ENCODE assay signal across 8 cellular contexts in the genomic region with DNA sequence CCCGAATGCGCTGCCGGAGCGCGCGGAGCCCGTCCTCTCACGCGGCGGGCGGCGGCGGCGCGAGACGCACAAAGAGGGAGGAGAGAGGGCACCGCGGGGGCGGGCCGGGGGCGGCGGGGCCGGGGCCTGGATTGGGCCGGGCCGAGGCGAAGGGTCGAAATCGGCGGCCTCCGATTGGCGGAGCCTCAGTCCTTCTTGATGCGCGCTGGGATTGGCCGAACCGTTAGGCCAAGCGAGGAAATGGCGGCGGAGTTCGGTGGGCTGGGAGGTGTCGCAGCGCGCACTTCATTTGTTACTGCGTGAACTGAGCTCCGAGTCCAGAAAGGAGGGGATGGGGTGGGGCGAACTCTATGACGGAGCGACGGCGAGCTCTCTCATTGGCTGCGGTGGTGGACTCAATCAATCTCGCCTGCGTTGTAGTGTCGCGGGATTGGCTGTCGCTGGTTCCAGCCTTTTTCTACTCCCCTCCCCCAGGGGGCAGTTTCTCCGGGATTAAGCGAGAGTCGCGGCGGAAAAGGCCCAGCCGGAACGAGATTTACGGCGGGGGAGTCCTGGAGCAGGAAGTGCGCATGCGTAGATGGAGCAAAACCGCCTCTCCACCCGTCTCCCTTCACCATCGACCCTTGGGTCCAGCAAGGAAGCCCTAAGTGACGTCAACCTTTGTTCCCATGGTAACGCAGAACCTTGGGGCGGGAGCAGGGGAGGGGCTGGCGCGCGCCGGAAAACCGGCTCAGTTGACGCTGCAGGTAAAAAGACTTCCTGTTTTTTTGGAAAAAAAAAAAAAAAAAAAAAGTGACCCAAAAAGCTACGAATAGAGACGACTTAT. TPM values are rescaled to one million over a fixed set of nuclear protein-coding genes. Genes with fewer than 3 reads are reported as not detected.
DNase-seq lines count a peak whose midpoint lies in the region; ATAC-seq and TF ChIP-seq lines count a peak whose summit lies in the region.

A gene with protein sequence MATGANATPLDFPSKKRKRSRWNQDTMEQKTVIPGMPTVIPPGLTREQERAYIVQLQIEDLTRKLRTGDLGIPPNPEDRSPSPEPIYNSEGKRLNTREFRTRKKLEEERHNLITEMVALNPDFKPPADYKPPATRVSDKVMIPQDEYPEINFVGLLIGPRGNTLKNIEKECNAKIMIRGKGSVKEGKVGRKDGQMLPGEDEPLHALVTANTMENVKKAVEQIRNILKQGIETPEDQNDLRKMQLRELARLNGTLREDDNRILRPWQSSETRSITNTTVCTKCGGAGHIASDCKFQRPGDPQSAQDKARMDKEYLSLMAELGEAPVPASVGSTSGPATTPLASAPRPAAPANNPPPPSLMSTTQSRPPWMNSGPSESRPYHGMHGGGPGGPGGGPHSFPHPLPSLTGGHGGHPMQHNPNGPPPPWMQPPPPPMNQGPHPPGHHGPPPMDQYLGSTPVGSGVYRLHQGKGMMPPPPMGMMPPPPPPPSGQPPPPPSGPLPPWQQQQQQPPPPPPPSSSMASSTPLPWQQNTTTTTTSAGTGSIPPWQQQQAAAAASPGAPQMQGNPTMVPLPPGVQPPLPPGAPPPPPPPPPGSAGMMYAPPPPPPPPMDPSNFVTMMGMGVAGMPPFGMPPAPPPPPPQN (minus strand): TSS at position 70 of the 826 bp plus-strand sequence. CDS start 150 bp downstream, outside the sequence.

- no peaks in the 10 kb centered on the region for H3K27me3 ChIP-seq in prostate gland (replicated peaks; ENCODE audit: insufficient read depth)

- H3K36me3 ChIP-seq in prostate gland (peaks cover 8 to 20% of the 10 kb centered on the region in 2 donors), urinary bladder (ENCODE audit: insufficient read depth) (peaks cover 1% of the 10 kb centered on the region)

- no peaks in the 10 kb centered on the region for H3K27me3 Mint-ChIP-seq in T-helper 17 cell

- H3K4me1 ChIP-seq in prostate gland (replicated peaks) (peaks cover 7% of the 10 kb centered on the region), urinary bladder (ENCODE audit: insufficient read depth) (no peaks in the 10 kb centered on the region)

- intact Hi-C loops in left ventricle myocardium superior (cut with micrococcal nuclease) (no loop called here), prostate gland (cut with DNase I) (loop anchor here (5.0 kb wide), 1 partner anchor 36 kb away; a partner anchor contains a TSS)

- TF ChIP-seq POLR2A in prostate gland (IDR thresholded peaks at IDR 0.05), result peak; percentile 90

- DNase-seq in NCI-H1694 treated with DMSO at 0.1 percent for 48 hours (lab: John Stamatoyannopoulos, UW), result peak; percentile 98
- peak; percentile 95 to 99 (median 96) for DNase-seq in T-helper 17 cell
- DNase-seq in anterior cingulate cortex (lab: John Stamatoyannopoulos, UW), result peak; percentile 96 to 100 (median 99)
- peak; percentile 98 for DNase-seq in left ventricle myocardium superior
- DNase-seq in prostate gland (ENCODE audit: low spot score), result peak; percentile 100

- H3K9me3 ChIP-seq in T-helper 17 cell (ENCODE audit: control insufficient read depth, low read length, poor library complexity, severe bottlenecking), result no peaks in the 10 kb centered on the region
- H3K9me3 ChIP-seq in prostate gland, result no peaks in the 10 kb centered on the region

- peak within 1 kb of the TSS; percentile 99 to 100 for H3K27ac ChIP-seq in prostate gland
- peak within 1 kb of the TSS; percentile 99 for H3K27ac ChIP-seq in urinary bladder (ENCODE audit: low read depth)

- peaks cover 8% of the 10 kb centered on the region for H3K36me3 Mint-ChIP-seq in T-helper 17 cell (ENCODE audit: low read depth)

- WGBS in prostate gland, result under 1% methylated on average over 68 of the region's 80 CpGs
- under 1% methylated on average over 80 of the region's 80 CpGs for WGBS in urinary bladder

- ATAC-seq in GM18498 (IDR thresholded peaks at IDR 0.05; ENCODE audit: unreplicated experiment), result peak; percentile 79
- ATAC-seq in HG02885 (IDR thresholded peaks at IDR 0.05; ENCODE audit: poor library complexity, unreplicated experiment), result peak; percentile 79
- ATAC-seq in T-helper 17 cell, result peak; percentile 85
- ATAC-seq in left ventricle myocardium superior, result peak; percentile 94

- peak within 1 kb of the TSS; percentile 99 to 100 for H3K4me3 ChIP-seq in prostate gland
- peak within 1 kb of the TSS; percentile 100 for H3K4me3 ChIP-seq in urinary bladder (ENCODE audit: low read depth, low read length)

- peak in 3 of 4 experiments; percentile 26 to 68 (median 46) for TF ChIP-seq CTCF in prostate gland (IDR thresholded peaks at IDR 0.05)

- peaks cover 52% of the 10 kb centered on the region for H3K4me1 Mint-ChIP-seq in T-helper 17 cell

- H3K27ac Mint-ChIP-seq in T-helper 17 cell, result peak within 1 kb of the TSS; percentile 100

- H3K4me3 Mint-ChIP-seq in T-helper 17 cell, result peak within 1 kb of the TSS; percentile 92

RNA-seq across cellular contexts. Expression of the gene that starts here (rescaled TPM):
- total RNA-seq in T-helper 17 cell (1,000 to 10,000 TPM; 1,476 to 1,622 TPM), left ventricle myocardium superior (191 TPM), prostate gland (100 to 1,000 TPM; 263 to 409 TPM), urinary bladder (111 TPM)
- polyA plus RNA-seq in urinary bladder, result 115 TPM

Comparison
In these comparisons a context has a peak if more than half of its experiments do, and no peak if none do; other contexts are left out.
1. Peak in every context shown above with its lines: DNase-seq, ATAC-seq, H3K4me3 ChIP-seq and H3K27ac ChIP-seq.